ENCODE assay signal across 10 cellular contexts in the genomic region with DNA sequence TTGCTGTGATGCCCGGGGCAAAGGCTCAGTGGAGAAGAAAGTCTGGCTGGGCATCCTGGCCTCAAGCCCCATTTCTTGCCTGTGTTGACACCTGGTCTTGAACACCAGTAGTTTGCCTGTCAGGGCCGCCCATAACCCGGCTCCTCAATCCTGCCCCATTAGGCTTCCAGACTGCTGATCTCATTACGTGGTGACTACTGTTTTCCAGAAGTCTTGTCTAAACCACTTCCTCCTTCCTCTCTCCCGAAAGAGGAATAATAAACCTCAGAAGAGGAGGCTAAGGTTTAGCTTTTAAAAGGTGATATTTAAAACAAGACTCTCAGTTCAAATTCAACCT.
DNase-seq lines count a peak whose midpoint lies in the region; ATAC-seq and TF ChIP-seq lines count a peak whose summit lies in the region.
"Had no signal": no experiment of that assay in that cellular context is flagged by ENCODE, and none has a peak within 500 bp of the region (broad histone marks: within the 10 kb centered on the region; RNA-seq: fewer than 3 reads in every experiment).

No MANE protein-coding gene starts in this region.

- peaks cover 13% of the 10 kb centered on the region for H3K9me3 ChIP-seq in CD4-positive, alpha-beta T cell (ENCODE audit: control insufficient read depth, low read length)
- H3K9me3 ChIP-seq in mucosa of descending colon (no peaks in the 10 kb centered on the region), esophagus squamous epithelium (no peaks in the 10 kb centered on the region)

- no peak for TF ChIP-seq POLR2A in esophagus squamous epithelium (IDR thresholded peaks at IDR 0.05)

- 36 to 44% methylated on average over 5 of the region's 5 CpGs for WGBS in esophagus squamous epithelium, 2 donors

- H3K4me1 ChIP-seq in mucosa of descending colon (ENCODE audit: low read depth): no peaks in the 10 kb centered on the region
- H3K4me1 ChIP-seq in esophagus squamous epithelium: peaks cover 4 to 29% (median 11%) of the 10 kb centered on the region in 3 donors

- peaks cover 19% of the 10 kb centered on the region for H3K9me3 Mint-ChIP-seq in CD4-positive, alpha-beta T cell

- H3K27me3 Mint-ChIP-seq in CD4-positive, alpha-beta T cell: no peaks in the 10 kb centered on the region

- intact Hi-C loops in CD4-positive, alpha-beta T cell (cut with DNase I, micrococcal nuclease): loop anchor here (1.0 to 5.0 kb wide), 5 partner anchors 11 to 151 kb away; no protein-coding TSS in a partner anchor
- intact Hi-C loops in mucosa of descending colon (cut with DNase I, micrococcal nuclease) (no loop called here), esophagus squamous epithelium (cut with DNase I) (no loop called here)

- peak overlapping the region; percentile 77 for H3K27ac Mint-ChIP-seq in CD4-positive, alpha-beta T cell
- H3K27ac Mint-ChIP-seq: mesothelial cell of epicardium had no signal

- H3K4me3 ChIP-seq in astrocyte of the cerebellum (ENCODE audit: low read depth, low read length): no peak overlapping the region
- H3K4me3 ChIP-seq in mucosa of descending colon: no peak overlapping the region
- no peak overlapping the region for H3K4me3 ChIP-seq in esophagus squamous epithelium

- ATAC-seq in CD4-positive, alpha-beta T cell (ENCODE audit: poor library complexity): no peak
- ATAC-seq in mucosa of descending colon (peak; percentile 54), GM18502 (IDR thresholded peaks at IDR 0.05; ENCODE audit: poor library complexity, unreplicated experiment) (no peak)
- ATAC-seq: Right ventricle myocardium inferior had no signal

- no peaks in the 10 kb centered on the region for H3K36me3 ChIP-seq in mucosa of descending colon (ENCODE audit: low read depth)
- no peaks in the 10 kb centered on the region for H3K36me3 ChIP-seq in esophagus squamous epithelium

- in situ Hi-C loops in astrocyte of the cerebellum (cut with HindIII; ENCODE audit: low sequenced_read_pairs): no loop called here

- H3K27me3 ChIP-seq in CD4-positive, alpha-beta T cell (ENCODE audit: control insufficient read depth, insufficient read depth, low read length): no peaks in the 10 kb centered on the region
- no peaks in the 10 kb centered on the region for H3K27me3 ChIP-seq in esophagus squamous epithelium

- H3K36me3 Mint-ChIP-seq in CD4-positive, alpha-beta T cell (ENCODE audit: low read depth): peaks cover 45% of the 10 kb centered on the region

- no peak for TF ChIP-seq CTCF in CD4-positive, alpha-beta T cell (IDR thresholded peaks at IDR 0.05)
- TF ChIP-seq CTCF in astrocyte of the cerebellum (IDR thresholded peaks at IDR 0.05; ENCODE audit: low read depth, low read length, missing control alignments): no peak
- no peak for TF ChIP-seq CTCF in mucosa of descending colon (IDR thresholded peaks at IDR 0.05)
- no peak for TF ChIP-seq CTCF in esophagus squamous epithelium (IDR thresholded peaks at IDR 0.05)

- no peak overlapping the region for H3K27ac ChIP-seq in CD4-positive, alpha-beta T cell (ENCODE audit: low read depth, low read length)
- peak overlapping the region in 2 of 4 donors; percentile 8 to 53 for H3K27ac ChIP-seq in esophagus squamous epithelium

- POLR2A ChIA-PET in CD4-positive, alpha-beta T cell (lab: Charles Lee): interaction anchor here (0.7 to 5.4 kb wide), 9 partner anchors 10 to 320 kb away, joined by 3 to 44 read pairs (median 3); no protein-coding TSS in a partner anchor

- peaks cover 80% of the 10 kb centered on the region for H3K4me1 Mint-ChIP-seq in CD4-positive, alpha-beta T cell (ENCODE audit: low read depth)

- CTCF ChIA-PET in CD4-positive, alpha-beta T cell (lab: Charles Lee): interaction anchor here (1.0 to 1.4 kb wide), 2 partner anchors 69 to 201 kb away, joined by 3 to 6 read pairs; no protein-coding TSS in a partner anchor

- H3K4me3 Mint-ChIP-seq in CD4-positive, alpha-beta T cell: peak overlapping the region; percentile 16
- H3K4me3 Mint-ChIP-seq: mesothelial cell of epicardium had no signal

- no peak for DNase-seq in CD4-positive, alpha-beta T cell
- DNase-seq in LHCN-M2 (ENCODE audit: low read depth) (peak; percentile 44), astrocyte of the cerebellum (ENCODE audit: low read depth) (peak; percentile 36), mucosa of descending colon (peak in 1 of 3 donors; percentile 53), COR-L47 (lab: John Stamatoyannopoulos, UW) (no peak), esophagus squamous epithelium (lab: John Stamatoyannopoulos, UW) (no peak), HuH-7.5 (ENCODE audit: low spot score) (no peak)

Comparison
In these comparisons a context has a peak if more than half of its experiments do, and no peak if none do; other contexts are left out.
1. DNase-seq: peak in LHCN-M2 (single experiment) and astrocyte of the cerebellum (single experiment); none in CD4-positive, alpha-beta T cell (0 of 10), COR-L47 (single experiment), esophagus squamous epithelium (single experiment) and HuH-7.5 (single experiment).
2. intact Hi-C loops: an anchor here in CD4-positive, alpha-beta T cell (1.0 to 5.0 kb wide); none called in mucosa of descending colon and esophagus squamous epithelium.